In the genomic region with DNA sequence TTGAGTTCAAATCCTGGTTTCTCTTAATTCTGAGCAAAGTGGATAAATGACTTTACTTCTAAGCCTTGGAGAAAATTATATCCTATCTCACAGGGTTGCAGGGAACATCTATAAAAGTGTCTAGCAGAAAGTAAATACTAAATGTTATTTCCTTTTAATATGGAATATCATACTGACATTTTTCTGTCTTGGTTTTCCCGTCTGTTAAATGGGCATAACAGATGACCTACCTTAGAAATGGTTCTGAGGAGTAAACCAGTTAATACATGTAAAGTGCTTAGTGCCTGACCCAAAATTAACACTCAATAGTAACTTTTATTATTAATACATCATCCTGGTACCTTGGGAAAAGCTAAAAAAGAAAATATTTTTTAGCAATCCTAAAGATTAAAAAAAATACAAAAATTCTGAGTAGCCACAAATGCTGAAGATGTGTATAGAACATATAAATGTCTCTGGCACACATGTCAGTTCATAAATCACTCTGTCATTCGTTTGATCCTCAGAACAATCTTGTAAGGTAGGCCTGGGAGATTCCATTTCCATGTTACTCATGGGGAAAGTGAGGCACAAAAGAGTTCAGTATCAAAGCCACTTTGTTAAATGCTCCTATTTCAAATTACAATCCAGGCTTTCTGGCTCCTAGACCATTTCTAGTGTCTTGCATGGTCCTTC, we compare ENCODE assay signal across 11 cellular contexts. TPM values are rescaled to one million over a fixed set of nuclear protein-coding genes. Genes with fewer than 3 reads are reported as not detected.
DNase-seq lines count a peak whose midpoint lies in the region; ATAC-seq and TF ChIP-seq lines count a peak whose summit lies in the region.
"Had no signal": no experiment of that assay in that cellular context is flagged by ENCODE, and none has a peak within 500 bp of the region (broad histone marks: within the 10 kb centered on the region; RNA-seq: fewer than 3 reads in every experiment).

No MANE protein-coding gene starts in this region.

- H3K9ac ChIP-seq in DND-41 (ENCODE audit: low read depth, low read length) (peak overlapping the region; percentile 94), neural progenitor cell (no peak overlapping the region)

- no peak for ATAC-seq in DND-41 (ENCODE audit: insufficient read depth, low read depth)

- H3K27me3 ChIP-seq in DND-41 (ENCODE audit: insufficient read depth, low read length, poor library complexity), result no peaks in the 10 kb centered on the region
- H3K27me3 ChIP-seq in ectodermal cell (ENCODE audit: control insufficient read depth, insufficient read depth, low read length, poor library complexity, severe bottlenecking), result no peaks in the 10 kb centered on the region
- no peaks in the 10 kb centered on the region for H3K27me3 ChIP-seq in neural progenitor cell

- POLR2A ChIA-PET in GM10248 (lab: Yijun Ruan, JAX), result no interaction called here

- TF ChIP-seq POLR2A in NB4 (IDR thresholded peaks at IDR 0.05; ENCODE audit: extremely low read depth, insufficient read length), result no peak

- H3K27ac Mint-ChIP-seq in neural progenitor cell, result no peak overlapping the region

- peaks cover 16% of the 10 kb centered on the region for H3F3A ChIP-seq in neural progenitor cell (ENCODE audit: low read depth)

- no peak overlapping the region; the same call in 1 of the 2 replicates for H3K27ac ChIP-seq in DND-41 (ENCODE audit: low read length)
- H3K27ac ChIP-seq in ectodermal cell (ENCODE audit: insufficient read depth, low read depth, low read length, poor library complexity, severe bottlenecking), result no peak overlapping the region
- no peak overlapping the region for H3K27ac ChIP-seq in neural progenitor cell

- TF ChIP-seq CTCF in DND-41 (IDR thresholded peaks at IDR 0.05; ENCODE audit: borderline replicate concordance, extremely low read depth, low read length, poor library complexity, severe bottlenecking) (no peak), NB4 (IDR thresholded peaks at IDR 0.05; ENCODE audit: low read depth, low read length) (no peak), neural progenitor cell (IDR thresholded peaks at IDR 0.05) (no peak), GM10248 (IDR thresholded peaks at IDR 0.05; ENCODE audit: control extremely low read depth, extremely low read depth, low read depth, missing control alignments) (no peak)

- H3K4me3 ChIP-seq in DND-41 (ENCODE audit: low read depth in 1 of 2, low read length in 2 of 2) (peak overlapping the region; percentile 78 to 82), NB4 (ENCODE audit: low read depth, low read length) (peak overlapping the region; percentile 81), ectodermal cell (ENCODE audit: insufficient read depth, low read depth, low read length) (peak overlapping the region; percentile 98), neural progenitor cell (peak overlapping the region; percentile 83)

- H3K4me1 ChIP-seq in DND-41 (ENCODE audit: insufficient read depth, low read length), result peaks cover 36% of the 10 kb centered on the region
- peaks cover 12% of the 10 kb centered on the region for H3K4me1 ChIP-seq in ectodermal cell (ENCODE audit: control insufficient read depth, insufficient read depth, low read length)
- peaks cover 9% of the 10 kb centered on the region for H3K4me1 ChIP-seq in neural progenitor cell

- CTCF ChIA-PET in GM10248 (lab: Yijun Ruan, JAX), result interaction anchor here (2.9 kb wide), 1 partner anchor 17 kb away, joined by 6 read pairs; no protein-coding TSS in a partner anchor

- peaks cover 3% of the 10 kb centered on the region for H3K27me3 Mint-ChIP-seq in neural progenitor cell (ENCODE audit: insufficient read depth, low read depth)

- no peaks in the 10 kb centered on the region for H3K9me3 ChIP-seq in DND-41 (ENCODE audit: insufficient read depth, low read length, severe bottlenecking)
- H3K9me3 ChIP-seq in ectodermal cell (ENCODE audit: control insufficient read depth, low read length), result no peaks in the 10 kb centered on the region
- no peaks in the 10 kb centered on the region for H3K9me3 ChIP-seq in neural progenitor cell (ENCODE audit: low read depth)

- 94 to 96% methylated on average over 1 to 2 of the region's 2 CpGs for WGBS in ectodermal cell, 2 experiments

- H2AFZ ChIP-seq in DND-41 (ENCODE audit: low read depth, low read length) (no peak overlapping the region), neural progenitor cell (replicated peaks) (no peak overlapping the region)

- DNase-seq in DND-41 (no peak), NB4 (ENCODE audit: low read depth) (no peak), neural progenitor cell (ENCODE audit: low spot score) (no peak), T1000 (lab: John Stamatoyannopoulos, UW) (no peak), C1 segment of cervical spinal cord (lab: John Stamatoyannopoulos, UW) (no peak), GM10248 (ENCODE audit: extremely low spot score) (no peak), NCI-H1930 (lab: John Stamatoyannopoulos, UW) (no peak)
- DNase-seq: NCI-H1105 had no signal

- H4K20me1 ChIP-seq in DND-41 (ENCODE audit: insufficient read depth, low read length) (peaks cover 26% of the 10 kb centered on the region), neural progenitor cell (ENCODE audit: low read depth) (peaks cover 21% of the 10 kb centered on the region)

- H3K4me1 Mint-ChIP-seq in neural progenitor cell, result peaks cover 26% of the 10 kb centered on the region

- H3K36me3 ChIP-seq in DND-41 (ENCODE audit: insufficient read depth, low read length) (peaks cover 42% of the 10 kb centered on the region), ectodermal cell (ENCODE audit: control insufficient read depth, insufficient read depth, low read length) (peaks cover 18% of the 10 kb centered on the region), neural progenitor cell (peaks cover 7% of the 10 kb centered on the region)

- H3K4me2 ChIP-seq in DND-41 (ENCODE audit: insufficient read depth, low read length) (peak overlapping the region; percentile 87), neural progenitor cell (peak overlapping the region; percentile 87)

- H3K4me3 Mint-ChIP-seq in neural progenitor cell, result peak overlapping the region; percentile 100

- H3K79me2 ChIP-seq in DND-41 (ENCODE audit: insufficient read depth, low read length) (peaks cover 54% of the 10 kb centered on the region), neural progenitor cell (ENCODE audit: low read depth) (peaks cover 50% of the 10 kb centered on the region)

- no peaks in the 10 kb centered on the region for H3K9me3 Mint-ChIP-seq in neural progenitor cell

- H3K36me3 Mint-ChIP-seq in neural progenitor cell, result peaks cover 16% of the 10 kb centered on the region

RNA-seq across cellular contexts. Expression of a gene that starts 1.3 kb away (rescaled TPM):
- 37.0 TPM for polyA plus RNA-seq in ectodermal cell (2013, experiment 1 of 4)
- polyA plus RNA-seq in ectodermal cell (2013, experiment 2 of 4), result 33.8 TPM
- 31.5 TPM for polyA plus RNA-seq in ectodermal cell (2013, experiment 3 of 4)
- 33.6 TPM for polyA plus RNA-seq in ectodermal cell (2013, experiment 4 of 4)
- 29.7 and 31.2 TPM in 2 replicates for total RNA-seq in neural progenitor cell (ENCODE audit: low replicate concordance)

RNA-seq across cellular contexts. Expression of a gene that starts 1.8 kb away (rescaled TPM):
- polyA plus RNA-seq in ectodermal cell (2013, experiment 1 of 4), result 109 TPM
- polyA plus RNA-seq in ectodermal cell (2013, experiment 2 of 4), result 96.1 TPM
- 89.6 TPM for polyA plus RNA-seq in ectodermal cell (2013, experiment 3 of 4)
- 92.3 TPM for polyA plus RNA-seq in ectodermal cell (2013, experiment 4 of 4)
- 102 and 185 TPM in 2 replicates for total RNA-seq in neural progenitor cell (ENCODE audit: low replicate concordance)

RNA-seq across cellular contexts. Expression of a gene that starts 32.8 kb away (rescaled TPM):
- polyA plus RNA-seq in ectodermal cell (2013, experiment 1 of 4), result 0.56 TPM
- 0.27 TPM for polyA plus RNA-seq in ectodermal cell (2013, experiment 2 of 4)
- polyA plus RNA-seq in ectodermal cell (2013, experiment 3 of 4), result 0.27 TPM
- polyA plus RNA-seq in ectodermal cell (2013, experiment 4 of 4), result 0.41 TPM
- total RNA-seq in neural progenitor cell (ENCODE audit: low replicate concordance), result 0.07 and 0.40 TPM in 2 replicates

RNA-seq across cellular contexts. Expression of a gene that starts 42.5 kb away (rescaled TPM):
- polyA plus RNA-seq in ectodermal cell (2013, experiment 1 of 4), result 0.33 TPM
- 0.44 TPM for polyA plus RNA-seq in ectodermal cell (2013, experiment 2 of 4)
- 0.16 TPM for polyA plus RNA-seq in ectodermal cell (2013, experiment 3 of 4)
- polyA plus RNA-seq in ectodermal cell (2013, experiment 4 of 4), result 0.08 TPM
- total RNA-seq in neural progenitor cell (ENCODE audit: low replicate concordance), result 0.07 and 0.12 TPM in 2 replicates
- total RNA-seq: bronchial epithelial cell, lung had no signal
